ENCODE assay signal across 19 cellular contexts in the genomic region with DNA sequence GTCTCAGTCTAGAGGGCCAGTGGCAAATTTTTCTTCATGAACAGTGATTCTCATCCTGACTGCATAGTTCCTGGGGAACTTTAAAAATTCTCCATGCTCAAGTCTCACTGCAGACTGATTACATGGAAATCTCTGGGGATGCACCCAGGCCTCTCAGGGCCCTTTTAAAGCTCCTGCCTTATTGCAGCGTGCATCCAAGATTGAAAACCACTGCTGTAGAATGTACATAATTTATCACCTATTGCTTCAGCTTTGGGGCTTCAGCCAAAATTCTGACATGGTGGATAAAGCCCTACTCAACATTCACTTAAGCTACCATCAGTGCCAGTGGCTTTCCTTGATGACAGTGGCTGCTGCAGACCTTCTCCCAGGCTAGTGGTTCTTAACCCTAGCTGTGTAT.
DNase-seq lines count a peak whose midpoint lies in the region; ATAC-seq and TF ChIP-seq lines count a peak whose summit lies in the region.
"Had no signal": no experiment of that assay in that cellular context is flagged by ENCODE, and none has a peak within 500 bp of the region (broad histone marks: within the 10 kb centered on the region; RNA-seq: fewer than 3 reads in every experiment).

No MANE protein-coding gene starts in this region.

- no peak overlapping the region for H3K27ac ChIP-seq in breast epithelium
- H3K27ac ChIP-seq: 22Rv1; A549; BLaER1 treated with 17β-estradiol and CSF1 and Interleukin-3, amounts not matched to agents 10 nM and 100 nM; HL-60 had no signal

- intact Hi-C loops in MCF 10A (cut with micrococcal nuclease) (no loop called here), breast epithelium (cut with DNase I; ENCODE audit: low total_unique reads) (loop anchor here (10.0 kb wide), 1 partner anchor 337 kb away; no protein-coding TSS in a partner anchor)

- no peaks in the 10 kb centered on the region for H3K27me3 Mint-ChIP-seq in MCF 10A (ENCODE audit: insufficient read depth, unreplicated experiment)
- no peaks in the 10 kb centered on the region for H3K27me3 Mint-ChIP-seq in activated CD8-positive, alpha-beta memory T cell treated with anti-CD3 and anti-CD28 coated beads, Interleukin-2, amount 10 ng/mL, durations not matched to agents 7 days and 5 days
- H3K27me3 Mint-ChIP-seq: B cell had no signal

- no peaks in the 10 kb centered on the region for H3K4me1 Mint-ChIP-seq in MCF 10A (ENCODE audit: insufficient read depth, unreplicated experiment)
- no peaks in the 10 kb centered on the region for H3K4me1 Mint-ChIP-seq in activated CD8-positive, alpha-beta memory T cell treated with anti-CD3 and anti-CD28 coated beads, Interleukin-2, amount 10 ng/mL, durations not matched to agents 7 days and 5 days

- no peaks in the 10 kb centered on the region for H3K4me1 ChIP-seq in breast epithelium
- H3K4me1 ChIP-seq: A549 had no signal

- POLR2A ChIA-PET in MCF 10A (lab: Yijun Ruan, JAX), result interaction anchor here (0.6 to 0.7 kb wide), 2 partner anchors 62 to 209 kb away, joined by 3 read pairs; no protein-coding TSS in a partner anchor

- H3K36me3 ChIP-seq in breast epithelium, result no peaks in the 10 kb centered on the region

- no peaks in the 10 kb centered on the region for H3K27me3 ChIP-seq in breast epithelium
- H3K27me3 ChIP-seq: BLaER1 treated with 17β-estradiol and CSF1 and Interleukin-3, amounts not matched to agents 10 nM and 100 nM had no signal

- no peak overlapping the region for H3K4me3 Mint-ChIP-seq in MCF 10A (ENCODE audit: unreplicated experiment)
- H3K4me3 Mint-ChIP-seq in activated CD8-positive, alpha-beta memory T cell treated with anti-CD3 and anti-CD28 coated beads, Interleukin-2, amount 10 ng/mL, durations not matched to agents 7 days and 5 days, result no peak overlapping the region
- H3K4me3 Mint-ChIP-seq: B cell; CD8-positive, alpha-beta T cell; HFFc6 had no signal

- peaks cover 23% of the 10 kb centered on the region for H3K9me3 Mint-ChIP-seq in MCF 10A (ENCODE audit: unreplicated experiment)
- H3K9me3 Mint-ChIP-seq in activated CD8-positive, alpha-beta memory T cell treated with anti-CD3 and anti-CD28 coated beads, Interleukin-2, amount 10 ng/mL, durations not matched to agents 7 days and 5 days (ENCODE audit: low read depth), result peaks cover 4% of the 10 kb centered on the region
- H3K9me3 Mint-ChIP-seq: CD8-positive, alpha-beta T cell had no signal

- no TSS peak for BruUV-seq in MCF 10A (replicated peaks; lab: Mats Ljungman, UMichigan)

- no peak for ATAC-seq in activated CD8-positive, alpha-beta memory T cell treated with anti-CD3 and anti-CD28 coated beads, Interleukin-2, amount 10 ng/mL, durations not matched to agents 7 days and 5 days
- ATAC-seq: A549; CD8-positive, alpha-beta T cell; HCT116 had no signal

- no peak overlapping the region for H3K4me3 ChIP-seq in breast epithelium
- no peak overlapping the region for H3K4me3 ChIP-seq in fibroblast of pulmonary artery (replicated peaks; ENCODE audit: low read depth, low read length)
- no peak overlapping the region for H3K4me3 ChIP-seq in skeletal muscle cell (ENCODE audit: low read depth, low read length)
- H3K4me3 ChIP-seq: A549; BLaER1 treated with 17β-estradiol and CSF1 and Interleukin-3, amounts not matched to agents 10 nM and 100 nM had no signal

- DNase-seq in MCF 10A (ENCODE audit: unreplicated experiment) (peak; percentile 6), breast epithelium (ENCODE audit: low spot score in 2 of 2) (no peak), fibroblast of pulmonary artery (ENCODE audit: low read depth) (peak; percentile 45), skeletal muscle cell (ENCODE audit: low read depth) (peak; percentile 25), KG1 (lab: John Stamatoyannopoulos, UW) (no peak), superior temporal gyrus (ENCODE audit: extremely low spot score) (no peak)
- no peak for DNase-seq in activated CD8-positive, alpha-beta memory T cell treated with anti-CD3 and anti-CD28 coated beads, Interleukin-2, amount 10 ng/mL, durations not matched to agents 7 days and 5 days
- DNase-seq: Calu3; CD8-positive, alpha-beta T cell; DMS53; GOT3; H7; HFFc6 had no signal

- TF ChIP-seq POLR2A in breast epithelium (IDR thresholded peaks at IDR 0.05), result no peak

- no peak overlapping the region for H3K27ac Mint-ChIP-seq in MCF 10A (ENCODE audit: low read depth, unreplicated experiment)
- H3K27ac Mint-ChIP-seq in activated CD8-positive, alpha-beta memory T cell treated with anti-CD3 and anti-CD28 coated beads, Interleukin-2, amount 10 ng/mL, durations not matched to agents 7 days and 5 days, result no peak overlapping the region
- H3K27ac Mint-ChIP-seq: B cell; CD8-positive, alpha-beta T cell; HFFc6 had no signal

- CTCF ChIA-PET in MCF 10A (lab: Yijun Ruan, JAX), result interaction anchor here (0.6 to 0.9 kb wide), 4 partner anchors 11 to 43 kb away, joined by 3 to 4 read pairs (median 3); no protein-coding TSS in a partner anchor
- CTCF ChIA-PET in activated CD8-positive, alpha-beta memory T cell treated with anti-CD3 and anti-CD28 coated beads, Interleukin-2, amount 10 ng/mL, durations not matched to agents 7 days and 5 days (lab: Charles Lee), result no interaction called here

- no peaks in the 10 kb centered on the region for H3K36me3 Mint-ChIP-seq in MCF 10A (ENCODE audit: insufficient read depth, unreplicated experiment)
- no peaks in the 10 kb centered on the region for H3K36me3 Mint-ChIP-seq in activated CD8-positive, alpha-beta memory T cell treated with anti-CD3 and anti-CD28 coated beads, Interleukin-2, amount 10 ng/mL, durations not matched to agents 7 days and 5 days
- H3K36me3 Mint-ChIP-seq: CD8-positive, alpha-beta T cell had no signal

- TF ChIP-seq CTCF in MCF 10A (IDR thresholded peaks at IDR 0.05; ENCODE audit: unreplicated experiment) (no peak), breast epithelium (IDR thresholded peaks at IDR 0.05) (no peak), fibroblast of pulmonary artery (IDR thresholded peaks at IDR 0.05; ENCODE audit: low read length, missing control alignments) (no peak)

- peaks cover 11 to 12% of the 10 kb centered on the region in 2 donors for H3K9me3 ChIP-seq in breast epithelium
- H3K9me3 ChIP-seq: A549 had no signal

Comparison
In these comparisons a context has a peak if more than half of its experiments do, and no peak if none do; other contexts are left out.
1. DNase-seq: peak in MCF 10A (single experiment), fibroblast of pulmonary artery (single experiment) and skeletal muscle cell (single experiment); none in breast epithelium (0 of 2), activated CD8-positive, alpha-beta memory T cell treated with anti-CD3 and anti-CD28 coated beads, Interleukin-2, amount 10 ng/mL, durations not matched to agents 7 days and 5 days (single experiment), KG1 (single experiment) and superior temporal gyrus (single experiment).